Comparison of ENCODE assay signal across 1 cellular context in the genomic region with DNA sequence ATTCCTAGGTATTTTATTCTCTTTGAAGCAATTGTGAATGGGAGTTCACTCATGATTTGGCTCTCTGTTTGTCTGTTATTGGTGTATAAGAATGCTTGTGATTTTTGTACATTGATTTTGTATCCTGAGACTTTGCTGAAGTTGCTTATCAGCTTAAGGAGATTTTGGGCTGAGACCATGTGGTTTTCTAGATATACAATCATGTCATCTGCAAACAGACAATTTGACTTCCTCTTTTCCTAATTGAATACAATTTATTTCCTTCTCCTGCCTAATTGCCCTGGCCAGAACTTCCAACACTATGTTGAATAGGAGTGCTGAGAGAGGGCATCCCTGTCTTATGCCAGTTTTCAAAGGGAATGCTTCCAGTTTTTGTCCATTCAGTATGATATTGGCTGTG.
DNase-seq lines count a peak whose midpoint lies in the region; ATAC-seq, FAIRE-seq and TF ChIP-seq lines count a peak whose summit lies in the region.
"Not testable (repeated sequence)": the region's sequence is repeated elsewhere in the genome, so short reads cannot be mapped to it uniquely, and the experiment has no call there.

No MANE protein-coding gene starts in this region.

- not testable (repeated sequence) for H3K4me1 ChIP-seq in K562 (replicated peaks in 1 of 2; ENCODE audit: control insufficient read depth in 2 of 2, insufficient read depth in 2 of 2, low read length in 2 of 2)

- H2AFZ ChIP-seq in K562 (ENCODE audit: low read depth, low read length) = not testable (repeated sequence)

- not testable (repeated sequence) for H3K4me2 ChIP-seq in K562 (ENCODE audit: insufficient read depth, low read length)

- CTCF ChIA-PET in K562 (lab: Yijun Ruan, JAX; ENCODE audit: low intra/inter-chr PET ratio) = not testable (repeated sequence)

- in situ Hi-C loops in K562 (cut with MboI) = not testable (repeated sequence)

- not testable (repeated sequence) for FAIRE-seq in K562 (lab: Jason Lieb, UNC)

- intact Hi-C loops in K562 (cut with micrococcal nuclease) = not testable (repeated sequence)

- DNase-seq in K562 (ENCODE audit: extremely low read depth in 1 of 4, low spot score in 3 of 4) = not testable (repeated sequence)

- H3K9me3 ChIP-seq in K562 (replicated peaks; ENCODE audit: control insufficient read depth, insufficient read depth, low read depth, low read length) = not testable (repeated sequence)

- TF ChIP-seq POLR2A in K562 (conservative IDR thresholded peaks at IDR 0.05) = not testable (repeated sequence)

- not testable (repeated sequence) for H3K79me2 ChIP-seq in K562 (ENCODE audit: control insufficient read depth, insufficient read depth, low read length)

- not testable (repeated sequence) for TF ChIP-seq RAD21 in K562 (CRISPR knock-in tag; conservative IDR thresholded peaks at IDR 0.05 in 1 of 2, IDR thresholded peaks at IDR 0.05 in 1 of 2)

- TF ChIP-seq EP300 in K562 (IDR thresholded peaks at IDR 0.05; ENCODE audit: low read length) = not testable (repeated sequence)

- not testable (repeated sequence) for H3K27ac ChIP-seq in K562 (ENCODE audit: extremely low read depth, low read depth, low read length)

- not testable (repeated sequence) for H4K20me1 ChIP-seq in K562 (replicated peaks; ENCODE audit: control insufficient read depth, insufficient read depth, low read length)

- not testable (repeated sequence) for TF ChIP-seq CTCF in K562 (IDR thresholded peaks at IDR 0.05 in 2 of 3, conservative IDR thresholded peaks at IDR 0.05 in 1 of 3; ENCODE audit: insufficient read depth in 2 of 3, low read depth in 1 of 3, low read length in 3 of 3)

- POLR2A ChIA-PET in K562 (lab: Yijun Ruan, JAX) = not testable (repeated sequence)

- H3K27me3 ChIP-seq in K562 (ENCODE audit: control insufficient read depth in 2 of 2, insufficient read depth in 2 of 2, low read length in 2 of 2) = not testable (repeated sequence)

- not testable (repeated sequence) for H3K9me1 ChIP-seq in K562 (ENCODE audit: control insufficient read depth, insufficient read depth, low read length)

- not testable (repeated sequence) for ATAC-seq in K562

- not testable (repeated sequence) for H3K9ac ChIP-seq in K562 (ENCODE audit: insufficient read depth in 1 of 2, low read depth in 2 of 2, low read length in 2 of 2)

- not testable (repeated sequence) for BruUV-seq in K562 (replicated peaks; lab: Mats Ljungman, UMichigan)

- H3K4me3 ChIP-seq in K562 = not testable (repeated sequence)

- not testable (repeated sequence) for H3K36me3 ChIP-seq in K562 (ENCODE audit: control insufficient read depth, insufficient read depth, low read length)

TF ChIP-seq in K562, 482 proteins besides CTCF, POLR2A, EP300 and RAD21:
- TF ChIP-seq SMARCE1 (IDR thresholded peaks at IDR 0.05) = peak; percentile 79; the same call in 1 of the 2 replicates
- TF ChIP-seq SMARCA4 (IDR thresholded peaks at IDR 0.05) = peak; percentile 30; the same call in 1 of the 2 replicates
- 0 out of 2 replicates have a peak, but pooled peaks have one; percentile 39 for TF ChIP-seq L3MBTL2 (IDR thresholded peaks at IDR 0.05)
- TF ChIP-seq TAL1 (IDR thresholded peaks at IDR 0.05) = peak; percentile 48; the same call in 1 of the 2 replicates
- TF ChIP-seq CXXC5 (CRISPR knock-in tag; IDR thresholded peaks at IDR 0.05) = 0 out of 2 replicates have a peak, but pooled peaks have one; percentile 22
- TF ChIP-seq SOX6 (IDR thresholded peaks at IDR 0.05) = peak; percentile 35; the same call in 1 of the 2 replicates
- peak; percentile 57 for TF ChIP-seq ARID1B (IDR thresholded peaks at IDR 0.05)
- TF ChIP-seq MEIS2 (IDR thresholded peaks at IDR 0.05; ENCODE audit: partially characterized antibody) = peak; percentile 13
- peak in 1 of 2 experiments; percentile 33; a peak in 1 of 4 replicates for TF ChIP-seq FOXA3 (CRISPR knock-in tag; conservative IDR thresholded peaks at IDR 0.05 in 1 of 2, IDR thresholded peaks at IDR 0.05 in 1 of 2)
- TF ChIP-seq SMARCC2 (IDR thresholded peaks at IDR 0.05; ENCODE audit: low read depth) = peak; percentile 52; the same call in 1 of the 2 replicates
